ENCODE assay signal across 14 cellular contexts in genomic region chr2:221588306-221588985, GRCh38.
"Had no signal": no experiment of that assay in that cellular context is flagged by ENCODE, and none has a peak within 500 bp of the region (broad histone marks: within the 10 kb centered on the region; RNA-seq: fewer than 3 reads in every experiment).

No MANE protein-coding gene starts in this region.

- FAIRE-seq: small intestine had no signal

- H3K36me3 Mint-ChIP-seq: neural progenitor cell had no signal

- DNase-seq: effector memory CD8-positive, alpha-beta T cell; esophagus squamous epithelium; foreskin fibroblast; mammary epithelial cell; mucosa of descending colon; naive thymus-derived CD8-positive, alpha-beta T cell; nucleus accumbens; ovary; right cardiac atrium; small intestine; stimulated activated CD4-positive, alpha-beta T cell treated with anti-CD3 and anti-CD28 coated beads, Interleukin-12 subunit alpha, Interleukin-12 subunit beta, amount 100 ng/mL, for 4 hours; stimulated activated naive CD4-positive, alpha-beta T cell treated with Interleukin-2 at 50 U/mL for 16 hours had no signal

- H3K27ac Mint-ChIP-seq: dendritic cell treated with granulocyte-macrophage colony-stimulating factor and Interleukin-4, amounts not matched to agents 40 ng/mL and 50 ng/mL, for 4 days; effector memory CD8-positive, alpha-beta T cell; neural progenitor cell had no signal

- H3K4me1 Mint-ChIP-seq: naive thymus-derived CD8-positive, alpha-beta T cell; neural progenitor cell had no signal

- H3K4me3 Mint-ChIP-seq: dendritic cell treated with granulocyte-macrophage colony-stimulating factor and Interleukin-4, amounts not matched to agents 40 ng/mL and 50 ng/mL, for 4 days; effector memory CD8-positive, alpha-beta T cell; naive thymus-derived CD8-positive, alpha-beta T cell; neural progenitor cell had no signal

- H3K9me3 Mint-ChIP-seq: dendritic cell treated with granulocyte-macrophage colony-stimulating factor and Interleukin-4, amounts not matched to agents 40 ng/mL and 50 ng/mL, for 4 days; effector memory CD8-positive, alpha-beta T cell; neural progenitor cell had no signal
